ENCODE assay signal across 8 cellular contexts in the genomic region with DNA sequence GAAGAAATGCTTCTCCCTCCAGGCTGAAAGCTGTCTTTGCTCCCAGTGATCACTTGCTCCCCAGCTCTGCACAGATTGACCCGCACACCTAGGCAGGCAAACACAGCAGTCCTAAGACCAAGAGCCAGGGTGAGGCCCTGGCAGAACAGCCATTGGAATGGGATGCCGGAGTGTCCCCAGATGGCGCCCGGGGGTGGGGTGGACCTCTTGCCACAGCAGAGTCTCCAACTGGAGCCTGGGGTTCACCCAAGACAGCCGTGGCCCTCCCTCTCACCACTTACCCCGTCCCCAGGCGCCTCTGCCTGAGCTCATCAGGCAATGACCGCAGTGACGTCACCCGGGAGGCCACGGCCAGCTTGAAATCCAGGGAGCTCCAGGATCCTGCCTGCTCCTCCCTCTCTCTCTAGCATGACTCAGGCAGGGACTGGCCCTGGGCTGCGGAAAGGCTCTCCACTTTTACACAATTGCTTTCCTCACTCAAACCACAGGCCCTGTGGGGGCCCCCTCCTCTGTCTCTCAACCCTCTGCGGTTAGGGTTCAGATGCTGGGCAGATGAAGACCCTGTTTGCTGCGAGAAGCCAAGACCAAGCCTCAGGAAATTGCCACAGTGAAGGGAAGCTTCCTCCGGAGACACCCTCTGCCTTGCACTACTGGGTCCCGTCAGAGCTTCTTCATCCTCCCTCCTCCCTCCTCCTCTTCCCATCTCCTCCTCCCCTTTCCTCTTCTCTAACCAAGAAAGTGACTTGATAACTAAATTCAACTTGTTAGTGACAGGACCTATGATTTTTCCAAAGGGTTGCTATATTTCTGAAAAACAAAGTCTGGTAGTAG. TPM values are rescaled to one million over a fixed set of nuclear protein-coding genes. Genes with fewer than 3 reads are reported as not detected.
DNase-seq lines count a peak whose midpoint lies in the region; FAIRE-seq and TF ChIP-seq lines count a peak whose summit lies in the region.

No MANE protein-coding gene starts in this region.

- dilution Hi-C loops in mammary epithelial cell (cut with HindIII; ENCODE audit: low sequenced_read_pairs) (loop anchor here (5.0 kb wide), 3 partner anchors 50 to 145 kb away; no protein-coding TSS in a partner anchor), keratinocyte (cut with MboI; ENCODE audit: extremely low pct_ligation_motif_present, low sequenced_read_pairs) (no loop called here)

- CTCF ChIA-PET in mammary epithelial cell (lab: Charles Lee; ENCODE audit: low non-redundant PET): interaction anchor here (0.5 to 0.7 kb wide), 2 partner anchors 135 to 150 kb away, joined by 3 read pairs; no protein-coding TSS in a partner anchor

- H3K9ac ChIP-seq in mammary epithelial cell (ENCODE audit: insufficient read depth, low read length): peak overlapping the region; percentile 18
- peak overlapping the region; percentile 33 for H3K9ac ChIP-seq in keratinocyte (ENCODE audit: control insufficient read depth, extremely low read depth, insufficient read depth, low read length)
- H3K9ac ChIP-seq in smooth muscle cell (ENCODE audit: low read depth): peak overlapping the region; percentile 59

- H3K36me3 ChIP-seq in mammary epithelial cell (ENCODE audit: insufficient read depth, low read length): no peaks in the 10 kb centered on the region
- no peaks in the 10 kb centered on the region for H3K36me3 ChIP-seq in keratinocyte (ENCODE audit: control insufficient read depth in 2 of 2, extremely low read depth in 1 of 2, insufficient read depth in 2 of 2, low read length in 2 of 2)
- no peaks in the 10 kb centered on the region for H3K36me3 ChIP-seq in smooth muscle cell (ENCODE audit: low read depth)

- TF ChIP-seq CTCF in mammary epithelial cell (conservative IDR thresholded peaks at IDR 0.05 in 1 of 2, IDR thresholded peaks at IDR 0.05 in 1 of 2; ENCODE audit: extremely low read depth in 1 of 2, insufficient read depth in 1 of 2, low read depth in 1 of 2, low read length in 2 of 2) (no peak), keratinocyte (optimal IDR thresholded peaks at IDR 0.05 in 1 of 3, IDR thresholded peaks at IDR 0.05 in 1 of 3, conservative IDR thresholded peaks at IDR 0.05 in 1 of 3; ENCODE audit: extremely low read depth in 1 of 3, insufficient read depth in 2 of 3, low read length in 3 of 3) (no peak), smooth muscle cell (IDR thresholded peaks at IDR 0.05; ENCODE audit: borderline replicate concordance, insufficient read depth, poor library complexity, severe bottlenecking) (no peak)

- H3K4me3 ChIP-seq in mammary epithelial cell (replicated peaks in 1 of 3; ENCODE audit: insufficient read depth in 1 of 3, low read depth in 2 of 3, low read length in 3 of 3): no peak overlapping the region
- no peak overlapping the region for H3K4me3 ChIP-seq in keratinocyte (ENCODE audit: control insufficient read depth in 2 of 3, extremely low read depth in 1 of 3, insufficient read depth in 2 of 3, low read depth in 1 of 3, low read length in 3 of 3)
- no peak overlapping the region for H3K4me3 ChIP-seq in smooth muscle cell

- no peaks in the 10 kb centered on the region for H3K79me2 ChIP-seq in mammary epithelial cell (ENCODE audit: insufficient read depth, low read length)
- H3K79me2 ChIP-seq in keratinocyte (ENCODE audit: control insufficient read depth, insufficient read depth, low read length): no peaks in the 10 kb centered on the region
- H3K79me2 ChIP-seq in smooth muscle cell (ENCODE audit: low read depth): no peaks in the 10 kb centered on the region

- H3K27ac ChIP-seq in mammary epithelial cell (ENCODE audit: insufficient read depth, low read depth, low read length) (peak overlapping the region; percentile 26), keratinocyte (ENCODE audit: control insufficient read depth, insufficient read depth, low read length) (peak overlapping the region; percentile 47), smooth muscle cell (ENCODE audit: low read depth) (peak overlapping the region; percentile 91)

- H3K4me1 ChIP-seq in mammary epithelial cell (ENCODE audit: insufficient read depth, low read length): peaks cover 27% of the 10 kb centered on the region
- H3K4me1 ChIP-seq in keratinocyte (ENCODE audit: control insufficient read depth, extremely low read depth, insufficient read depth, low read length): peaks cover 28% of the 10 kb centered on the region
- H3K4me1 ChIP-seq in smooth muscle cell (ENCODE audit: low read depth): peaks cover 4% of the 10 kb centered on the region

- H2AFZ ChIP-seq in mammary epithelial cell (ENCODE audit: low read depth, low read length): peak overlapping the region; percentile 7
- H2AFZ ChIP-seq in keratinocyte (ENCODE audit: control insufficient read depth, low read length): no peak overlapping the region
- H2AFZ ChIP-seq in smooth muscle cell (ENCODE audit: low read depth): no peak overlapping the region

- FAIRE-seq in keratinocyte (lab: Jason Lieb, UNC): no peak

- 3% methylated on average over 8 of the region's 16 CpGs for WGBS in mammary epithelial cell (ENCODE audit: low coverage, missing lambda C conversion rate)
- 15% methylated on average over 16 of the region's 16 CpGs for WGBS in smooth muscle cell (ENCODE audit: low lambda C conversion rate)

- H3K27me3 ChIP-seq in mammary epithelial cell (ENCODE audit: insufficient read depth, low read length): no peaks in the 10 kb centered on the region
- H3K27me3 ChIP-seq in keratinocyte (ENCODE audit: control insufficient read depth, extremely low read depth, insufficient read depth, low read length): peaks cover 9% of the 10 kb centered on the region
- no peaks in the 10 kb centered on the region for H3K27me3 ChIP-seq in smooth muscle cell (ENCODE audit: low read depth)

- H3K9me3 ChIP-seq in mammary epithelial cell (replicated peaks; ENCODE audit: insufficient read depth, low read length): no peaks in the 10 kb centered on the region
- H3K9me3 ChIP-seq in keratinocyte (ENCODE audit: control insufficient read depth, low read depth, low read length): no peaks in the 10 kb centered on the region
- no peaks in the 10 kb centered on the region for H3K9me3 ChIP-seq in smooth muscle cell (replicated peaks; ENCODE audit: low read depth)

- in situ Hi-C loops in mammary epithelial cell (cut with MboI; ENCODE audit: low sequenced_read_pairs in 2 of 2): loop anchor here (25.0 kb wide), 1 partner anchor 640 kb away; no protein-coding TSS in a partner anchor

- H3F3A ChIP-seq in smooth muscle cell (ENCODE audit: low read depth): peaks cover 11% of the 10 kb centered on the region

- H4K20me1 ChIP-seq in mammary epithelial cell (ENCODE audit: insufficient read depth, low read length): no peaks in the 10 kb centered on the region
- H4K20me1 ChIP-seq in keratinocyte (ENCODE audit: control insufficient read depth, extremely low read depth, insufficient read depth, low read length): peaks cover 2% of the 10 kb centered on the region
- no peaks in the 10 kb centered on the region for H4K20me1 ChIP-seq in smooth muscle cell (ENCODE audit: low read depth)

- DNase-seq in AG08395 (ENCODE audit: low spot score) (peak; percentile 98), HS-5 (ENCODE audit: low read depth) (peak; percentile 95), T-helper 22 cell (ENCODE audit: low read depth) (peak; percentile 23), mammary epithelial cell (peak; percentile 99), keratinocyte (ENCODE audit: low read depth, low spot score) (peak; percentile 96), smooth muscle cell (lab: John Stamatoyannopoulos, UW; ENCODE audit: unreplicated experiment) (peak; percentile 92), NCI-H2196 treated with DMSO at 0.1 percent for 48 hours (lab: John Stamatoyannopoulos, UW; ENCODE audit: unreplicated experiment) (no peak)
- no peak for DNase-seq in effector CD8-positive, alpha-beta T cell (lab: John Stamatoyannopoulos, UW)

- intact Hi-C loops in mammary epithelial cell (cut with micrococcal nuclease): loop anchor here (1.0 kb wide), 2 partner anchors 15 to 25 kb away; no protein-coding TSS in a partner anchor

- H3K9me1 ChIP-seq in keratinocyte (ENCODE audit: control insufficient read depth, extremely low read depth, insufficient read depth, low read length): no peaks in the 10 kb centered on the region

- BruUV-seq in mammary epithelial cell (replicated peaks; lab: Mats Ljungman, UMichigan): no TSS peak

- H3K4me2 ChIP-seq in mammary epithelial cell (ENCODE audit: insufficient read depth, low read depth, low read length): peak overlapping the region; percentile 46
- H3K4me2 ChIP-seq in keratinocyte (ENCODE audit: control insufficient read depth, extremely low read depth, insufficient read depth, low read depth, low read length): peak overlapping the region; percentile 45
- peak overlapping the region; percentile 64 for H3K4me2 ChIP-seq in smooth muscle cell

RNA-seq across cellular contexts. Expression of gene PTGES, which starts 24.3 kb away (rescaled TPM):
- total RNA-seq in mammary epithelial cell (10 to 100 TPM in 1 of 2 donors, 1 to 10 TPM in 1; 6.2 to 57.2 TPM), smooth muscle cell (36.9 and 49.5 TPM in 2 replicates)
- polyA plus RNA-seq in mammary epithelial cell (59.6 TPM), keratinocyte (16.3 to 34.1 TPM (median 19.7 TPM) in 3 replicates), smooth muscle cell (69.6 and 176 TPM in 2 replicates)
- polyA minus RNA-seq in mammary epithelial cell (69.8 TPM), keratinocyte (21.0 to 32.4 TPM (median 24.9 TPM) in 3 replicates)
- polyA plus RNA-seq in keratinocyte (2011; ENCODE audit: low read depth): 0.57 TPM
- 24.6 and 32.8 TPM in 2 replicates for polyA plus RNA-seq in keratinocyte (2011; cell fraction: cytosol; rRNA removed)
- polyA plus RNA-seq in keratinocyte (2011; cell fraction: nucleus; rRNA removed): 20.4 and 25.6 TPM in 2 replicates
- polyA plus RNA-seq in keratinocyte (2012; ENCODE audit: low replicate concordance): 6.8 and 13.1 TPM in 2 replicates
- 32.6 TPM for polyA minus RNA-seq in keratinocyte (2011; cell fraction: cytosol; rRNA and poly(A)+ RNA removed)
- polyA minus RNA-seq in keratinocyte (2011; cell fraction: nucleus; rRNA and poly(A)+ RNA removed): 22.3 and 23.9 TPM in 2 replicates

RNA-seq across cellular contexts. Expression of gene TOR1B, which starts 25.8 kb away (rescaled TPM):
- total RNA-seq in mammary epithelial cell (10 to 100 TPM; 19.7 to 29.2 TPM), smooth muscle cell (43.4 and 60.0 TPM in 2 replicates)
- polyA plus RNA-seq in mammary epithelial cell (20.7 TPM), keratinocyte (24.2 to 26.5 TPM (median 26.3 TPM) in 3 replicates), smooth muscle cell (10.3 and 13.8 TPM in 2 replicates)
- polyA minus RNA-seq in mammary epithelial cell (6.5 TPM), keratinocyte (13.1 to 23.3 TPM (median 17.9 TPM) in 3 replicates)
- polyA plus RNA-seq in keratinocyte (2011; ENCODE audit: low read depth): 17.8 TPM
- polyA plus RNA-seq in keratinocyte (2011; cell fraction: cytosol; rRNA removed): 11.6 and 14.1 TPM in 2 replicates
- 47.0 and 48.2 TPM in 2 replicates for polyA plus RNA-seq in keratinocyte (2011; cell fraction: nucleus; rRNA removed)
- polyA plus RNA-seq in keratinocyte (2012; ENCODE audit: low replicate concordance): 16.2 and 17.2 TPM in 2 replicates
- 11.5 TPM for polyA minus RNA-seq in keratinocyte (2011; cell fraction: cytosol; rRNA and poly(A)+ RNA removed)
- 25.7 and 39.6 TPM in 2 replicates for polyA minus RNA-seq in keratinocyte (2011; cell fraction: nucleus; rRNA and poly(A)+ RNA removed)

RNA-seq across cellular contexts. Expression of gene TOR1A, which starts 46.8 kb away (rescaled TPM):
- total RNA-seq in mammary epithelial cell (10 to 100 TPM; 43.0 to 52.0 TPM), smooth muscle cell (38.8 and 46.1 TPM in 2 replicates)
- polyA plus RNA-seq in mammary epithelial cell (70.2 TPM), keratinocyte (60.6 to 76.1 TPM (median 61.5 TPM) in 3 replicates), smooth muscle cell (38.5 and 43.1 TPM in 2 replicates)
- polyA minus RNA-seq in mammary epithelial cell (27.9 TPM), keratinocyte (25.9 to 36.6 TPM (median 35.0 TPM) in 3 replicates)
- polyA plus RNA-seq in keratinocyte (2011; ENCODE audit: low read depth): 26.1 TPM
- polyA plus RNA-seq in keratinocyte (2011; cell fraction: cytosol; rRNA removed): 47.6 and 59.3 TPM in 2 replicates
- 70.3 and 72.6 TPM in 2 replicates for polyA plus RNA-seq in keratinocyte (2011; cell fraction: nucleus; rRNA removed)
- polyA plus RNA-seq in keratinocyte (2012; ENCODE audit: low replicate concordance): 39.2 and 39.6 TPM in 2 replicates
- 43.2 TPM for polyA minus RNA-seq in keratinocyte (2011; cell fraction: cytosol; rRNA and poly(A)+ RNA removed)
- 27.1 and 35.7 TPM in 2 replicates for polyA minus RNA-seq in keratinocyte (2011; cell fraction: nucleus; rRNA and poly(A)+ RNA removed)

RNA-seq across cellular contexts. Expression of gene C9orf78, which starts 57.9 kb away (rescaled TPM):
- total RNA-seq in mammary epithelial cell (10 to 100 TPM; 25.3 to 33.6 TPM), smooth muscle cell (38.0 and 42.3 TPM in 2 replicates)
- polyA plus RNA-seq in mammary epithelial cell (41.9 TPM), keratinocyte (37.4 to 69.9 TPM (median 66.5 TPM) in 3 replicates), smooth muscle cell (53.8 and 78.0 TPM in 2 replicates)
- polyA minus RNA-seq in mammary epithelial cell (15.3 TPM), keratinocyte (4.2 to 7.2 TPM (median 6.0 TPM) in 3 replicates)
- polyA plus RNA-seq in keratinocyte (2011; ENCODE audit: low read depth): 96.2 TPM
- polyA plus RNA-seq in keratinocyte (2011; cell fraction: cytosol; rRNA removed): 65.1 and 84.3 TPM in 2 replicates
- 24.0 and 33.8 TPM in 2 replicates for polyA plus RNA-seq in keratinocyte (2011; cell fraction: nucleus; rRNA removed)
- polyA plus RNA-seq in keratinocyte (2012; ENCODE audit: low replicate concordance): 48.5 and 57.1 TPM in 2 replicates
- 20.0 TPM for polyA minus RNA-seq in keratinocyte (2011; cell fraction: cytosol; rRNA and poly(A)+ RNA removed)
- 4.7 and 8.5 TPM in 2 replicates for polyA minus RNA-seq in keratinocyte (2011; cell fraction: nucleus; rRNA and poly(A)+ RNA removed)

RNA-seq across cellular contexts. Expression of gene USP20, which starts 58.1 kb away (rescaled TPM):
- total RNA-seq in mammary epithelial cell: 10 to 100 TPM; 10.2 to 17.1 TPM
- polyA plus RNA-seq in mammary epithelial cell: 10.3 TPM
- polyA minus RNA-seq in mammary epithelial cell: 22.0 TPM
- polyA plus RNA-seq in keratinocyte: 6.4 to 10.0 TPM (median 9.1 TPM) in 3 replicates
- polyA plus RNA-seq in keratinocyte (2011; ENCODE audit: low read depth): 11.5 TPM
- polyA plus RNA-seq in keratinocyte (2011; cell fraction: cytosol; rRNA removed): 3.7 and 9.1 TPM in 2 replicates
- polyA plus RNA-seq in keratinocyte (2011; cell fraction: nucleus; rRNA removed): 23.7 and 32.0 TPM in 2 replicates
- 8.0 and 11.3 TPM in 2 replicates for polyA plus RNA-seq in keratinocyte (2012; ENCODE audit: low replicate concordance)
- 8.2 to 13.7 TPM (median 9.5 TPM) in 3 replicates for polyA minus RNA-seq in keratinocyte
- polyA minus RNA-seq in keratinocyte (2011; cell fraction: cytosol; rRNA and poly(A)+ RNA removed): 11.5 TPM
- 15.9 and 20.3 TPM in 2 replicates for polyA minus RNA-seq in keratinocyte (2011; cell fraction: nucleus; rRNA and poly(A)+ RNA removed)
- total RNA-seq in smooth muscle cell: 14.6 and 22.3 TPM in 2 replicates
- 29.7 and 35.7 TPM in 2 replicates for polyA plus RNA-seq in smooth muscle cell

Comparison
In these comparisons a context has a peak if more than half of its experiments do, and no peak if none do; other contexts are left out.
1. DNase-seq: peak in AG08395 (single experiment), HS-5 (single experiment), T-helper 22 cell (single experiment), mammary epithelial cell (single experiment), keratinocyte (single experiment) and smooth muscle cell (single experiment); none in effector CD8-positive, alpha-beta T cell (single experiment) and NCI-H2196 treated with DMSO at 0.1 percent for 48 hours (single experiment).
2. H3K27ac ChIP-seq: peak in every context shown above with its lines; median percentile 91 in smooth muscle cell; 47 in keratinocyte; 26 in mammary epithelial cell.
3. Peak in every context shown above with its lines, with median percentiles within 50 percentile points of each other: H3K4me2 ChIP-seq and H3K9ac ChIP-seq.